1 cellular context compared by ENCODE assay signal in the genomic region with DNA sequence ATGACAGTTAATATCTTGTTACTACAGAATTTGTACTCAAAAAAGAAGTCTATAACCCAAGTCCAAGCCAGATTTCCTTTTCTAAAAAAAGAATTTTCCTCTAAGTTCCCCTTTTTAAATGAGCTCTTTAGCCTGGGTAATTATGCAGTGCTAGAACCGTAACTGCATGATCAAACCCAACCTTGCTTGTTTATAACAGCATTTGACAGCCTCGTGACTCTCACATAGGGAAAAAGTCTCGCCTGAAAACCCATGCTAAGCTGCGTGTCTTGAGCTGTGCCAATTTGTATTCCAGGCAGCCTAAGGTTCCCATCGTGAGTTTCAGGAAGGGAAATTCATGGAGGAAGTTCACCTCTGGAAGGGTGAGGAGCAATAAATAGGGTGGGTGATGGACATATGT.
TF ChIP-seq lines count a peak whose summit lies in the region.

No MANE protein-coding gene starts in this region.

TF ChIP-seq in GM12878, 131 proteins besides CTCF, POLR2A, EP300 and RAD21:
- TF ChIP-seq MTA2 (IDR thresholded peaks at IDR 0.05; ENCODE audit: low read depth) = peak; percentile 17; the same call in 1 of the 2 replicates
